8 cellular contexts compared by ENCODE assay signal in genomic region chr10:95474228-95475002, GRCh38.
DNase-seq lines count a peak whose midpoint lies in the region; TF ChIP-seq lines count a peak whose summit lies in the region.
"Had no signal": no experiment of that assay in that cellular context is flagged by ENCODE, and none has a peak within 500 bp of the region (broad histone marks: within the 10 kb centered on the region; RNA-seq: fewer than 3 reads in every experiment).

No MANE protein-coding gene starts in this region.

- H3K27me3 Mint-ChIP-seq in nephron progenitor cell (ENCODE audit: low read depth, poor library complexity): no peaks in the 10 kb centered on the region

- intact Hi-C loops in colonic mucosa (cut with DNase I): no loop called here

- H3K27ac ChIP-seq in colonic mucosa: peak overlapping the region; percentile 70
- H3K27ac ChIP-seq in liver (ENCODE audit: low read depth in 1 of 2, low read length in 2 of 2): peak overlapping the region; percentile 70 to 86
- H3K27ac ChIP-seq in tibial nerve: peak overlapping the region; percentile 72 to 92 (median 86)

- H3K9me3 ChIP-seq in colonic mucosa (no peaks in the 10 kb centered on the region), liver (ENCODE audit: control insufficient read depth in 4 of 4, low read length in 3 of 4) (no peaks in the 10 kb centered on the region), tibial nerve (no peaks in the 10 kb centered on the region)

- H3K36me3 Mint-ChIP-seq in nephron progenitor cell (ENCODE audit: low read depth): no peaks in the 10 kb centered on the region

- H3K27me3 ChIP-seq in colonic mucosa: no peaks in the 10 kb centered on the region
- H3K27me3 ChIP-seq in liver (ENCODE audit: control insufficient read depth in 4 of 4, insufficient read depth in 4 of 4, low read length in 3 of 4): no peaks in the 10 kb centered on the region
- H3K27me3 ChIP-seq in tibial nerve: no peaks in the 10 kb centered on the region

- no peak overlapping the region for H3K4me3 Mint-ChIP-seq in nephron progenitor cell

- no peak for TF ChIP-seq POLR2A in tibial nerve (IDR thresholded peaks at IDR 0.05)

- H3K4me1 Mint-ChIP-seq in nephron progenitor cell: peaks cover 86% of the 10 kb centered on the region

- no peak overlapping the region for H3K27ac Mint-ChIP-seq in nephron progenitor cell

- DNase-seq in NCI-H2081 treated with DMSO at 0.1 percent for 48 hours (lab: John Stamatoyannopoulos, UW) (peak; percentile 4), colonic mucosa (peak; percentile 55), tibial nerve (ENCODE audit: low spot score in 2 of 2) (peak in 1 of 2 donors; percentile 59), OCI-M1 (lab: John Stamatoyannopoulos, UW) (no peak), nephron progenitor cell (no peak), NCI-H446 treated with DMSO at 0.1 percent for 48 hours (lab: John Stamatoyannopoulos, UW) (no peak)
- DNase-seq: central memory CD4-positive, alpha-beta T cell had no signal

- H3K4me1 ChIP-seq in colonic mucosa (no peaks in the 10 kb centered on the region), liver (ENCODE audit: control insufficient read depth in 4 of 4, insufficient read depth in 4 of 4, low read length in 3 of 4) (peaks cover 15 to 80% (median 56%) of the 10 kb centered on the region in 4 donors), tibial nerve (peaks cover 0 to 80% (median 52%) of the 10 kb centered on the region in 4 donors)

- peak overlapping the region in 1 of 2 donors; percentile 58 for H3K9ac ChIP-seq in colonic mucosa (ENCODE audit: low read depth in 2 of 2, low read length in 2 of 2)
- peak overlapping the region in 1 of 2 donors; percentile 51 for H3K9ac ChIP-seq in liver (ENCODE audit: low read depth in 1 of 2, low read length in 2 of 2)

- H3K36me3 ChIP-seq in colonic mucosa (no peaks in the 10 kb centered on the region), liver (ENCODE audit: control insufficient read depth in 4 of 4, insufficient read depth in 3 of 4, low read depth in 1 of 4, low read length in 3 of 4) (no peaks in the 10 kb centered on the region), tibial nerve (no peaks in the 10 kb centered on the region)

- 19% methylated on average over 7 of the region's 7 CpGs for WGBS in liver
- WGBS in tibial nerve, 2 donors: 19 to 26% methylated on average over 7 of the region's 7 CpGs

- peak; percentile 96 to 99 for TF ChIP-seq EP300 in tibial nerve (IDR thresholded peaks at IDR 0.05)

- TF ChIP-seq CTCF in colonic mucosa (IDR thresholded peaks at IDR 0.05): no peak
- peak; percentile 17 for TF ChIP-seq CTCF in liver (IDR thresholded peaks at IDR 0.05; ENCODE audit: low read depth, low read length, missing input control)
- peak in 1 of 5 experiments; percentile 18 for TF ChIP-seq CTCF in tibial nerve (IDR thresholded peaks at IDR 0.05)
- no peak for TF ChIP-seq CTCF in nephron progenitor cell (IDR thresholded peaks at IDR 0.05)

- TF ChIP-seq RAD21 in liver (IDR thresholded peaks at IDR 0.05): peak; percentile 56 to 59

- H3K4me3 ChIP-seq in colonic mucosa (no peak overlapping the region), liver (ENCODE audit: low read depth in 1 of 3, low read length in 3 of 3) (no peak overlapping the region), tibial nerve (no peak overlapping the region)

- H3K9me3 Mint-ChIP-seq in nephron progenitor cell: no peaks in the 10 kb centered on the region

TF ChIP-seq in liver, 16 proteins besides CTCF, POLR2A, EP300 and RAD21:
- peak in 1 of 2 donors; percentile 43 for TF ChIP-seq GABPA (IDR thresholded peaks at IDR 0.05 in 1 of 2, conservative IDR thresholded peaks at IDR 0.05 in 1 of 2)
- peak; percentile 96 for TF ChIP-seq SP1 (IDR thresholded peaks at IDR 0.05)
- TF ChIP-seq FOXA2 (IDR thresholded peaks at IDR 0.05): peak; percentile 41
- TF ChIP-seq, protein P1, sequence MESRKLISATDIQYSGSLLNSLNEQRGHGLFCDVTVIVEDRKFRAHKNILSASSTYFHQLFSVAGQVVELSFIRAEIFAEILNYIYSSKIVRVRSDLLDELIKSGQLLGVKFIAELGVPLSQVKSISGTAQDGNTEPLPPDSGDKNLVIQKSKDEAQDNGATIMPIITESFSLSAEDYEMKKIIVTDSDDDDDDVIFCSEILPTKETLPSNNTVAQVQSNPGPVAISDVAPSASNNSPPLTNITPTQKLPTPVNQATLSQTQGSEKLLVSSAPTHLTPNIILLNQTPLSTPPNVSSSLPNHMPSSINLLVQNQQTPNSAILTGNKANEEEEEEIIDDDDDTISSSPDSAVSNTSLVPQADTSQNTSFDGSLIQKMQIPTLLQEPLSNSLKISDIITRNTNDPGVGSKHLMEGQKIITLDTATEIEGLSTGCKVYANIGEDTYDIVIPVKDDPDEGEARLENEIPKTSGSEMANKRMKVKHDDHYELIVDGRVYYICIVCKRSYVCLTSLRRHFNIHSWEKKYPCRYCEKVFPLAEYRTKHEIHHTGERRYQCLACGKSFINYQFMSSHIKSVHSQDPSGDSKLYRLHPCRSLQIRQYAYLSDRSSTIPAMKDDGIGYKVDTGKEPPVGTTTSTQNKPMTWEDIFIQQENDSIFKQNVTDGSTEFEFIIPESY (IDR thresholded peaks at IDR 0.05): peak; percentile 19
- TF ChIP-seq, protein P2, sequence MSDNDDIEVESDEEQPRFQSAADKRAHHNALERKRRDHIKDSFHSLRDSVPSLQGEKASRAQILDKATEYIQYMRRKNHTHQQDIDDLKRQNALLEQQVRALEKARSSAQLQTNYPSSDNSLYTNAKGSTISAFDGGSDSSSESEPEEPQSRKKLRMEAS (IDR thresholded peaks at IDR 0.05): peak; percentile 39
- peak; percentile 36 for TF ChIP-seq ATF3 (IDR thresholded peaks at IDR 0.05)
- peak; percentile 70 to 75 for TF ChIP-seq HNF4A (conservative IDR thresholded peaks at IDR 0.05)
- TF ChIP-seq RXRA (IDR thresholded peaks at IDR 0.05): peak; percentile 80 to 88
- TF ChIP-seq JUND (IDR thresholded peaks at IDR 0.05): peak; percentile 74 to 82
- TF ChIP-seq NR2F2 (IDR thresholded peaks at IDR 0.05): peak; percentile 83
- peak; percentile 33 for TF ChIP-seq HNF4G (IDR thresholded peaks at IDR 0.05)
- TF ChIP-seq TAF1 (conservative IDR thresholded peaks at IDR 0.05): no peak
- TF ChIP-seq EGR1 (IDR thresholded peaks at IDR 0.05; ENCODE audit: low read depth in 2 of 2): peak; percentile 29 to 53
- peak; percentile 29 for TF ChIP-seq REST (IDR thresholded peaks at IDR 0.05)
- TF ChIP-seq FOXA1 (IDR thresholded peaks at IDR 0.05): peak; percentile 11
- peak; percentile 93 for TF ChIP-seq YY1 (IDR thresholded peaks at IDR 0.05)
TF ChIP-seq in liver: peak in this region for 15.

Comparison
In these comparisons a context has a peak if more than half of its experiments do, and no peak if none do; other contexts are left out.
1. DNase-seq: peak in NCI-H2081 treated with DMSO at 0.1 percent for 48 hours (single experiment) and colonic mucosa (single experiment); none in OCI-M1 (single experiment), nephron progenitor cell (single experiment) and NCI-H446 treated with DMSO at 0.1 percent for 48 hours (single experiment).
2. Peak in every context shown above with its lines, with median percentiles within 50 percentile points of each other: H3K27ac ChIP-seq.